8 cellular contexts compared by ENCODE assay signal in the genomic region with DNA sequence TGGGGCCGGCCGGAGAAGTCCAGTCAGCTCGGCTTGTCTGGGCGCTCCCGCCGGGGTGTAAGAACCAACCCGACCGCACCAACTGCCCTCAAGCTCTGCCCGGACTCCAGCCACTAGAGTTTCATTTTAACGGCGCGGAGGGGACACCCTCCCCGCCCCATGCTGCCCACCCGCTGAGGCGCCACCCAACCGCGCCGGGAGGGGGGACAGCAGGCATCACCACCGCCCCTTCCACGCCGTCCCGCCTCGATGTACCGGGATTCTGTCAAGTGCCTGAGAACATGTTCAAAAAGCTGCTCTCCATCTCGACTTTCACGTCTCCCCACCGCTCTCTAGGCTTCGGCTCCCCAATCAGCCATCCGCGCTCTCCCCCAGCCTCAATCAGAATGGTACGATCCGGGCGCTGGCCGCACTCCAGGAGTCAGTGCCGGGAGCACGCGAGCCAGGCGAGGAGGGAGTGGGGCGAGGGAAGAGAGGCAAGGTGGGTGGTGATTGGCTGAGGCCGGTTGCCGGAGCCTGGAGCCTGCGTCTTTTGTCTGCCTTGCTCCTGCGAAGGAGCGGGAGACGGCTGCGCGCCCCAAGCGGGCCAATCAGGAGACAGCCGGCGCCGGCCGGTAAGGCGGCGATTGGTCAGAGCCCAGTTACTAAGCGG. TPM values are rescaled to one million over a fixed set of nuclear protein-coding genes. Genes with fewer than 3 reads are reported as not detected.
A peak's percentile ranks its signal among the peaks of the same experiment; 100 is the strongest.
DNase-seq lines count a peak whose midpoint lies in the region; ATAC-seq and TF ChIP-seq lines count a peak whose summit lies in the region.

Gene PIK3R3 (minus strand): TSS at position 101 of the 652 bp plus-strand sequence. CDS start 677 bp downstream, outside the sequence.

- peak within 1 kb of the TSS; percentile 99 for H3K27ac Mint-ChIP-seq in Calu3 (ENCODE audit: unreplicated experiment)

- peak; percentile 98 for DNase-seq in Calu3
- DNase-seq in activated T-cell treated with anti-CD3 and anti-CD28 coated beads for 4 hours = peak; percentile 64
- peak; percentile 95 for DNase-seq in epidermal melanocyte (ENCODE audit: insufficient read length, low spot score)
- DNase-seq in middle frontal gyrus (ENCODE audit: extremely low spot score, low spot score) = peak; percentile 93
- peak; percentile 81 to 84 for DNase-seq in stimulated activated CD8-positive, alpha-beta memory T cell treated with anti-CD3 and anti-CD28 coated beads, Interleukin-2, amount 100 ng/mL, for 48 hours (ENCODE audit: low read depth in 2 of 2)

- H3K4me1 ChIP-seq in HUES6 (ENCODE audit: control insufficient read depth, insufficient read depth, low read length) = peaks cover 21% of the 10 kb centered on the region; the same call in 1 of the 2 replicates
- peaks cover 21% of the 10 kb centered on the region for H3K4me1 ChIP-seq in OCI-LY3 (ENCODE audit: low read length)

- H3K27me3 Mint-ChIP-seq in Calu3 (ENCODE audit: unreplicated experiment) = no peaks in the 10 kb centered on the region

- ATAC-seq in GM21423 (IDR thresholded peaks at IDR 0.05; ENCODE audit: unreplicated experiment) = peak; percentile 80

- H3K4me1 Mint-ChIP-seq in Calu3 (ENCODE audit: low read depth, unreplicated experiment) = peaks cover 59% of the 10 kb centered on the region

- intact Hi-C loops in Calu3 (cut with micrococcal nuclease; ENCODE audit: unreplicated experiment) = loop anchor here (5.0 kb wide), 1 partner anchor 95 kb away; no protein-coding TSS in a partner anchor

- H3K9me3 ChIP-seq in HUES6 (ENCODE audit: control insufficient read depth, insufficient read depth, low read depth, low read length) = no peaks in the 10 kb centered on the region
- no peaks in the 10 kb centered on the region for H3K9me3 ChIP-seq in OCI-LY3 (ENCODE audit: insufficient read depth, low read length)

- H4K20me1 ChIP-seq in OCI-LY3 (ENCODE audit: insufficient read depth, low read length) = no peaks in the 10 kb centered on the region

- peak within 1 kb of the TSS; percentile 99 for H3K9ac ChIP-seq in HUES6 (ENCODE audit: low read length)
- H3K9ac ChIP-seq in OCI-LY3 (ENCODE audit: low read length) = peak within 1 kb of the TSS; percentile 80

- CTCF ChIA-PET in Calu3 (lab: Charles Lee) = interaction anchor here (0.6 to 1.5 kb wide), 4 partner anchors 50 to 1492 kb away, joined by 3 to 6 read pairs (median 4); no protein-coding TSS in a partner anchor

- H3K27ac ChIP-seq in HUES6 (ENCODE audit: low read depth, low read length) (peak within 1 kb of the TSS; percentile 99), OCI-LY3 (ENCODE audit: low read length) (peak within 1 kb of the TSS; percentile 67)

- TF ChIP-seq CTCF in Calu3 (IDR thresholded peaks at IDR 0.05; ENCODE audit: unreplicated experiment) = no peak
- no peak for TF ChIP-seq CTCF in OCI-LY3 (IDR thresholded peaks at IDR 0.05; ENCODE audit: low read depth, low read length)

- no TSS peak for BruUV-seq in Calu3 (replicated peaks; lab: Mats Ljungman, UMichigan)

- H3K36me3 Mint-ChIP-seq in Calu3 (ENCODE audit: insufficient read depth, unreplicated experiment) = peaks cover 50% of the 10 kb centered on the region

- H3K4me3 ChIP-seq in HUES6 (ENCODE audit: low read depth, low read length) (peak within 1 kb of the TSS; percentile 74), OCI-LY3 (ENCODE audit: low read length) (peak within 1 kb of the TSS; percentile 97)

- H3K9me3 Mint-ChIP-seq in Calu3 (ENCODE audit: low read depth, unreplicated experiment) = no peaks in the 10 kb centered on the region

- H3K79me2 ChIP-seq in OCI-LY3 (ENCODE audit: low read length) = no peaks in the 10 kb centered on the region; the same call in 1 of the 2 replicates

- H3K4me3 Mint-ChIP-seq in Calu3 (ENCODE audit: low read depth, unreplicated experiment) = peak within 1 kb of the TSS; percentile 86

- H3K4me2 ChIP-seq in OCI-LY3 (ENCODE audit: low read length) = peak within 1 kb of the TSS; percentile 99

- H3K36me3 ChIP-seq in HUES6 (ENCODE audit: control insufficient read depth, insufficient read depth, low read length) (no peaks in the 10 kb centered on the region), OCI-LY3 (replicated peaks; ENCODE audit: low read depth, low read length) (no peaks in the 10 kb centered on the region)

- H3K27me3 ChIP-seq in HUES6 (ENCODE audit: control insufficient read depth, insufficient read depth, low read length) (peaks cover 11% of the 10 kb centered on the region; the same call in 1 of the 2 replicates), OCI-LY3 (ENCODE audit: low read depth, low read length) (peaks cover 4% of the 10 kb centered on the region; the same call in 1 of the 2 replicates)

- H2AFZ ChIP-seq in OCI-LY3 (ENCODE audit: low read depth, low read length) = peak within 1 kb of the TSS; percentile 93

RNA-seq across cellular contexts. Expression of gene PIK3R3, which starts in this region (rescaled TPM):
- total RNA-seq in Calu3 (2022) = 17.4 and 21.4 TPM in 2 replicates

Comparison
In these comparisons a context has a peak if more than half of its experiments do, and no peak if none do; other contexts are left out.
1. Peak in every context shown above with its lines: DNase-seq, ATAC-seq, H3K4me3 ChIP-seq and H3K27ac ChIP-seq.